9 cellular contexts compared by ENCODE assay signal in genomic region chr5:138952962-138953361, GRCh38.
A peak's percentile ranks its signal among the peaks of the same experiment; 100 is the strongest.
DNase-seq lines count a peak whose midpoint lies in the region; TF ChIP-seq lines count a peak whose summit lies in the region.
"Had no signal": no experiment of that assay in that cellular context is flagged by ENCODE, and none has a peak within 500 bp of the region (broad histone marks: within the 10 kb centered on the region; RNA-seq: fewer than 3 reads in every experiment).

No MANE protein-coding gene starts in this region.

- TF ChIP-seq CTCF in mammary epithelial cell (conservative IDR thresholded peaks at IDR 0.05 in 1 of 2, IDR thresholded peaks at IDR 0.05 in 1 of 2; ENCODE audit: extremely low read depth in 1 of 2, insufficient read depth in 1 of 2, low read depth in 1 of 2, low read length in 2 of 2) (no peak), thyroid gland (IDR thresholded peaks at IDR 0.05) (no peak)

- intact Hi-C loops in mammary epithelial cell (cut with micrococcal nuclease): no loop called here
- intact Hi-C loops in thyroid gland (cut with DNase I): no loop called here

- H2AFZ ChIP-seq in mammary epithelial cell (ENCODE audit: low read depth, low read length): peak overlapping the region; percentile 31

- H3K9me3 Mint-ChIP-seq in activated T-cell treated with anti-CD3 and anti-CD28 coated beads, Interleukin-2, amount 50 U/mL, for 24 hours: no peaks in the 10 kb centered on the region

- H3K27ac Mint-ChIP-seq in activated T-cell treated with anti-CD3 and anti-CD28 coated beads, Interleukin-2, amount 50 U/mL, for 24 hours: peak overlapping the region; percentile 34

- WGBS in mammary epithelial cell (ENCODE audit: low coverage, missing lambda C conversion rate): 22% methylated on average over 6 of the region's 6 CpGs
- WGBS in thyroid gland, 2 donors: 18 to 29% methylated on average over 6 of the region's 6 CpGs

- no peak for TF ChIP-seq POLR2A in thyroid gland (IDR thresholded peaks at IDR 0.05)

- no peak overlapping the region for H3K27ac ChIP-seq in mammary epithelial cell (ENCODE audit: insufficient read depth, low read depth, low read length)
- peak overlapping the region; percentile 66 to 87 (median 81) for H3K27ac ChIP-seq in thyroid gland

- no peaks in the 10 kb centered on the region for H3K27me3 ChIP-seq in mammary epithelial cell (ENCODE audit: insufficient read depth, low read length)
- H3K27me3 ChIP-seq in mucosa of stomach (ENCODE audit: control insufficient read depth, insufficient read depth, low read length): no peaks in the 10 kb centered on the region
- H3K27me3 ChIP-seq in thyroid gland: no peaks in the 10 kb centered on the region

- no peaks in the 10 kb centered on the region for H3K27me3 Mint-ChIP-seq in activated T-cell treated with anti-CD3 and anti-CD28 coated beads, Interleukin-2, amount 50 U/mL, for 24 hours

- H3K4me1 ChIP-seq in mammary epithelial cell (ENCODE audit: insufficient read depth, low read length) (peaks cover 3% of the 10 kb centered on the region), mucosa of stomach (ENCODE audit: control insufficient read depth, insufficient read depth, low read length) (peaks cover 36% of the 10 kb centered on the region), thyroid gland (peaks cover 66 to 75% of the 10 kb centered on the region in 2 donors)

- in situ Hi-C loops in mammary epithelial cell (cut with MboI; ENCODE audit: low sequenced_read_pairs in 2 of 2): no loop called here

- H3K4me1 Mint-ChIP-seq in activated T-cell treated with anti-CD3 and anti-CD28 coated beads, Interleukin-2, amount 50 U/mL, for 24 hours (ENCODE audit: low read depth): peaks cover 16% of the 10 kb centered on the region

- H3K4me3 ChIP-seq in mammary epithelial cell (replicated peaks in 1 of 3; ENCODE audit: insufficient read depth in 1 of 3, low read depth in 2 of 3, low read length in 3 of 3) (no peak overlapping the region), mucosa of stomach (ENCODE audit: low read length) (peak overlapping the region; percentile 28), thyroid gland (replicated peaks in 1 of 3) (no peak overlapping the region)

- dilution Hi-C loops in mammary epithelial cell (cut with HindIII; ENCODE audit: low sequenced_read_pairs): loop anchor here (5.0 kb wide), 1 partner anchor 66 kb away; no protein-coding TSS in a partner anchor

- no peak for DNase-seq in activated T-cell treated with anti-CD3 and anti-CD28 coated beads, Interleukin-2, amount 50 U/mL, for 24 hours
- DNase-seq in activated T-cell treated with anti-CD3 and anti-CD28 coated beads for 4 hours (no peak), mammary epithelial cell (no peak), thyroid gland (peak; percentile 47 to 55), NOMO-1 treated with dmso at 0.1 percent for 144 hours (lab: John Stamatoyannopoulos, UW; ENCODE audit: unreplicated experiment) (no peak), NCI-H82 treated with DMSO at 0.1 percent for 48 hours (lab: John Stamatoyannopoulos, UW; ENCODE audit: unreplicated experiment) (no peak), NCI-H345 treated with DMSO at 0.1 percent for 48 hours (lab: John Stamatoyannopoulos, UW; ENCODE audit: unreplicated experiment) (no peak)
- DNase-seq: NCI-H1930 had no signal

- no TSS peak for BruUV-seq in mammary epithelial cell (replicated peaks; lab: Mats Ljungman, UMichigan)

- no peaks in the 10 kb centered on the region for H3K79me2 ChIP-seq in mammary epithelial cell (ENCODE audit: insufficient read depth, low read length)

- no peaks in the 10 kb centered on the region for H3K36me3 ChIP-seq in mammary epithelial cell (ENCODE audit: insufficient read depth, low read length)
- H3K36me3 ChIP-seq in mucosa of stomach (ENCODE audit: control insufficient read depth, insufficient read depth, low read length): no peaks in the 10 kb centered on the region
- H3K36me3 ChIP-seq in thyroid gland: no peaks in the 10 kb centered on the region

- no peak overlapping the region for H3K4me2 ChIP-seq in mammary epithelial cell (ENCODE audit: insufficient read depth, low read depth, low read length)

- peaks cover 11% of the 10 kb centered on the region for H3K36me3 Mint-ChIP-seq in activated T-cell treated with anti-CD3 and anti-CD28 coated beads, Interleukin-2, amount 50 U/mL, for 24 hours (ENCODE audit: low read depth)

- H4K20me1 ChIP-seq in mammary epithelial cell (ENCODE audit: insufficient read depth, low read length): no peaks in the 10 kb centered on the region

- CTCF ChIA-PET in mammary epithelial cell (lab: Charles Lee; ENCODE audit: low non-redundant PET): no interaction called here

- H3K9me3 ChIP-seq in mammary epithelial cell (replicated peaks; ENCODE audit: insufficient read depth, low read length): no peaks in the 10 kb centered on the region
- no peaks in the 10 kb centered on the region for H3K9me3 ChIP-seq in mucosa of stomach (ENCODE audit: control insufficient read depth, low read length)
- H3K9me3 ChIP-seq in thyroid gland: no peaks in the 10 kb centered on the region

- H3K9ac ChIP-seq in mammary epithelial cell (ENCODE audit: insufficient read depth, low read length) (no peak overlapping the region), mucosa of stomach (ENCODE audit: low read length) (peak overlapping the region; percentile 26)

- H3K4me3 Mint-ChIP-seq in activated T-cell treated with anti-CD3 and anti-CD28 coated beads, Interleukin-2, amount 50 U/mL, for 24 hours: no peak overlapping the region

Comparison
In these comparisons a context has a peak if more than half of its experiments do, and no peak if none do; other contexts are left out.
1. DNase-seq: peak in thyroid gland (2 of 2); none in activated T-cell treated with anti-CD3 and anti-CD28 coated beads, Interleukin-2, amount 50 U/mL, for 24 hours (single experiment), activated T-cell treated with anti-CD3 and anti-CD28 coated beads for 4 hours (single experiment), mammary epithelial cell (single experiment), NOMO-1 treated with dmso at 0.1 percent for 144 hours (single experiment), NCI-H82 treated with DMSO at 0.1 percent for 48 hours (single experiment) and NCI-H345 treated with DMSO at 0.1 percent for 48 hours (single experiment).